1 cellular context compared by ENCODE assay signal in the genomic region with DNA sequence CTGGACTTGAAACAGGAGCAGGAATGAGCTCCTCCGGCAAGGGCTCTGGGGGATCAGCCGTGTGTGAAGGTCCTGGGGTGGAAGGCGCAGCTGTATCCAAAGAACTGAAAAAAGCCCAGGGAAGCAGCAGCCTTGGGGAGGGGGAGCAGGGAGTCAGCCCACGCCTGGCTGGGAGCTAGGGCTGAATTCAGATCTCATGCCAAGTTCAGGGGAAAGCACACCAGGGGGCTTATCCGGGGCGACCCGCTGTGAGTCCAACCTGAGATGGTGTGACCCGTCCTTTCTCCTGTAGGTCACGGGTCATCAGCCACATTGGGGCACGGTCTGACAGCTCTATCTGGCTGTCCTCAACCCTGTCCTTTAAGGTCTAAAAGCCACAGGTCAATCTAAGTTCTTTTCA.
A peak's percentile ranks its signal among the peaks of the same experiment; 100 is the strongest.
TF ChIP-seq lines count a peak whose summit lies in the region.

No MANE protein-coding gene starts in this region.

TF ChIP-seq in Ishikawa, 13 proteins besides CTCF, POLR2A, EP300 and RAD21 (continued from another document):
- TF ChIP-seq, protein P1, sequence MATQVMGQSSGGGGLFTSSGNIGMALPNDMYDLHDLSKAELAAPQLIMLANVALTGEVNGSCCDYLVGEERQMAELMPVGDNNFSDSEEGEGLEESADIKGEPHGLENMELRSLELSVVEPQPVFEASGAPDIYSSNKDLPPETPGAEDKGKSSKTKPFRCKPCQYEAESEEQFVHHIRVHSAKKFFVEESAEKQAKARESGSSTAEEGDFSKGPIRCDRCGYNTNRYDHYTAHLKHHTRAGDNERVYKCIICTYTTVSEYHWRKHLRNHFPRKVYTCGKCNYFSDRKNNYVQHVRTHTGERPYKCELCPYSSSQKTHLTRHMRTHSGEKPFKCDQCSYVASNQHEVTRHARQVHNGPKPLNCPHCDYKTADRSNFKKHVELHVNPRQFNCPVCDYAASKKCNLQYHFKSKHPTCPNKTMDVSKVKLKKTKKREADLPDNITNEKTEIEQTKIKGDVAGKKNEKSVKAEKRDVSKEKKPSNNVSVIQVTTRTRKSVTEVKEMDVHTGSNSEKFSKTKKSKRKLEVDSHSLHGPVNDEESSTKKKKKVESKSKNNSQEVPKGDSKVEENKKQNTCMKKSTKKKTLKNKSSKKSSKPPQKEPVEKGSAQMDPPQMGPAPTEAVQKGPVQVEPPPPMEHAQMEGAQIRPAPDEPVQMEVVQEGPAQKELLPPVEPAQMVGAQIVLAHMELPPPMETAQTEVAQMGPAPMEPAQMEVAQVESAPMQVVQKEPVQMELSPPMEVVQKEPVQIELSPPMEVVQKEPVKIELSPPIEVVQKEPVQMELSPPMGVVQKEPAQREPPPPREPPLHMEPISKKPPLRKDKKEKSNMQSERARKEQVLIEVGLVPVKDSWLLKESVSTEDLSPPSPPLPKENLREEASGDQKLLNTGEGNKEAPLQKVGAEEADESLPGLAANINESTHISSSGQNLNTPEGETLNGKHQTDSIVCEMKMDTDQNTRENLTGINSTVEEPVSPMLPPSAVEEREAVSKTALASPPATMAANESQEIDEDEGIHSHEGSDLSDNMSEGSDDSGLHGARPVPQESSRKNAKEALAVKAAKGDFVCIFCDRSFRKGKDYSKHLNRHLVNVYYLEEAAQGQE (IDR thresholded peaks at IDR 0.05; ENCODE audit: low read depth): no peak; the same call in 1 of the 2 replicates
- peak; percentile 79; the same call in 1 of the 2 replicates for TF ChIP-seq TEAD4 (IDR thresholded peaks at IDR 0.05)
- TF ChIP-seq EGR1 (IDR thresholded peaks at IDR 0.05): peak; percentile 88; the same call in 1 of the 2 replicates
- no peak for TF ChIP-seq CREB1 (IDR thresholded peaks at IDR 0.05; ENCODE audit: low read depth)
- TF ChIP-seq MAX (IDR thresholded peaks at IDR 0.05): no peak; the same call in 1 of the 2 replicates
- peak; percentile 96 for TF ChIP-seq NFIC (IDR thresholded peaks at IDR 0.05)
- TF ChIP-seq TCF12 (IDR thresholded peaks at IDR 0.05; ENCODE audit: low read depth): peak; percentile 99
